Comparison of ENCODE assay signal across 11 cellular contexts in genomic region chr6:68761985-68762384, GRCh38.
"Had no signal": no experiment of that assay in that cellular context is flagged by ENCODE, and none has a peak within 500 bp of the region (broad histone marks: within the 10 kb centered on the region; RNA-seq: fewer than 3 reads in every experiment).

No MANE protein-coding gene starts in this region.

- H3K36me3 ChIP-seq: HAP-1 had no signal

- ATAC-seq: GM23338, HCT116 had no signal

- FAIRE-seq: H1, H54 had no signal

- H3K4me3 ChIP-seq: GM23248, GM23338, HAP-1 had no signal

- H2AFZ ChIP-seq: GM23248, GM23338 had no signal

- H3K27ac Mint-ChIP-seq: GM23338, H9, HFFc6 had no signal

- H3K9ac ChIP-seq: GM23248 had no signal

- H3K4me2 ChIP-seq: GM23338 had no signal

- H3K4me1 Mint-ChIP-seq: GM23338, H9 had no signal

- DNase-seq: GM23248, GOT3, H7, H9, HCEC 1CT, HFFc6 had no signal

- H3K4me3 Mint-ChIP-seq: GM23338, H9, HFFc6 had no signal

- H3K9me3 Mint-ChIP-seq: GM23338, H9 had no signal

- H3K9me3 ChIP-seq: HAP-1 had no signal

- H3K27ac ChIP-seq: GM23248 had no signal

- H3K4me1 ChIP-seq: HAP-1 had no signal
